In the genomic region with DNA sequence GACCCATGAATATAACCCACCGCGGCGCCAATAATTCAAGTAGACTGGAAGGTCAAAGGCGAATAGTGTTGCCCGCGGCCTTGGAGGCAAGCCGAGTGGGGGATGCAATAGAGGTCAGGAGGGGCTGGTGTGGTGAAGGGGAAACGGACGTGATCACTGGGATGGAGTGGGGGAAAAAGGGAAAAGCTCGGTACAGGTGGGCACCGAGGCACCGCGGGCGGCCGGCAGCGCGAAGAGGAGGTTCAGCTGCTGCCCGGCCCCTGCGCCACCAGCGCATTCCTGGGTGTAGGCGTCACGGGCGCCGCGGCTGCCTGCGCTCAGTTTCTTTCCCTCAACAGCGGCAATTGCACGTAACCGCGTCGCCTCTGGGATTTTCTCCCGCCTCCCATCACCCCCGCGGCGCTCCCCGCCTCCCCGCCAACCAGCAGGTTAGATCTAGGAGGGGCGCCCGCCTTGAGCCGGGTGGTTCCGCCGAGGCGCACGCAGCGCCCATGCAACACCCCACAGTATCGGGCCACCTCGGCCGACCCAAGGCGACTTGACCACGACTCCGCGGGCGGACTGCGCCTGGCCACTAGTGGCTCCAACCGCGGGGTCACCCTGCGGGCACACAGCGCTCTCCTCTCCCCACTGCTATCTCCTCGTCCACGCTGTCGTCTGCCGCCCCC, we compare ENCODE assay signal across 8 cellular contexts. TPM values are rescaled to one million over a fixed set of nuclear protein-coding genes. Genes with fewer than 3 reads are reported as not detected.
DNase-seq lines count a peak whose midpoint lies in the region; ATAC-seq, FAIRE-seq and TF ChIP-seq lines count a peak whose summit lies in the region.

No MANE protein-coding gene starts in this region.

- H3K27me3 Mint-ChIP-seq in mesothelial cell of epicardium (ENCODE audit: low read depth) = no peaks in the 10 kb centered on the region

- TF ChIP-seq CTCF in epithelial cell of esophagus (IDR thresholded peaks at IDR 0.05; ENCODE audit: insufficient read depth, low read depth, low read length, missing control alignments) (no peak), mesothelial cell of epicardium (IDR thresholded peaks at IDR 0.05; ENCODE audit: unreplicated experiment) (peak; percentile 25)

- no peak for ATAC-seq in GM18870 (IDR thresholded peaks at IDR 0.05; ENCODE audit: unreplicated experiment)

- DNase-seq in stimulated activated CD4-positive, alpha-beta T cell treated with anti-CD3 and anti-CD28 coated beads, Interleukin-15, amount 100 ng/mL, for 24 hours = peak; percentile 25
- DNase-seq in stimulated activated CD4-positive, alpha-beta T cell treated with anti-CD3 and anti-CD28 coated beads, Interleukin-2, amount 100 ng/mL, for 24 hours = no peak
- DNase-seq in RCC 7860 (ENCODE audit: low spot score) = peak; percentile 79
- peak; percentile 80 for DNase-seq in epithelial cell of esophagus (ENCODE audit: low read depth)
- DNase-seq in mesothelial cell of epicardium (ENCODE audit: low spot score in 2 of 2, unreplicated experiment in 2 of 2) = peak; percentile 44 to 77
- DNase-seq in urothelium cell line (ENCODE audit: low spot score) = peak; percentile 82
- no peak for DNase-seq in stimulated activated CD4-positive, alpha-beta T cell treated with anti-CD3 and anti-CD28 coated beads, Interleukin-4, amount 100 ng/mL, for 4 hours

- no peaks in the 10 kb centered on the region for H3K9me3 Mint-ChIP-seq in mesothelial cell of epicardium

- H3K27ac Mint-ChIP-seq in mesothelial cell of epicardium = peak overlapping the region; percentile 99

- FAIRE-seq in RCC 7860 (lab: Jason Lieb, UNC) (no peak), urothelium cell line (lab: Jason Lieb, UNC) (peak; percentile 85)

- peak overlapping the region; percentile 96 for H3K4me3 ChIP-seq in epithelial cell of esophagus (ENCODE audit: low read length)

- peak overlapping the region; percentile 96 for H3K4me3 Mint-ChIP-seq in mesothelial cell of epicardium

- H3K36me3 Mint-ChIP-seq in mesothelial cell of epicardium = peaks cover 5% of the 10 kb centered on the region

- peaks cover 40% of the 10 kb centered on the region for H3K4me1 Mint-ChIP-seq in mesothelial cell of epicardium

RNA-seq across cellular contexts. Expression of gene RND3, which starts 1.5 kb away (rescaled TPM):
- 140 to 145 TPM (median 144 TPM) in 3 replicates for total RNA-seq in mesothelial cell of epicardium

Comparison
In these comparisons a context has a peak if more than half of its experiments do, and no peak if none do; other contexts are left out.
1. DNase-seq: peak in stimulated activated CD4-positive, alpha-beta T cell treated with anti-CD3 and anti-CD28 coated beads, Interleukin-15, amount 100 ng/mL, for 24 hours (single experiment), RCC 7860 (single experiment), epithelial cell of esophagus (single experiment), mesothelial cell of epicardium (2 of 2) and urothelium cell line (single experiment); none in stimulated activated CD4-positive, alpha-beta T cell treated with anti-CD3 and anti-CD28 coated beads, Interleukin-2, amount 100 ng/mL, for 24 hours (0 of 2) and stimulated activated CD4-positive, alpha-beta T cell treated with anti-CD3 and anti-CD28 coated beads, Interleukin-4, amount 100 ng/mL, for 4 hours (0 of 2).